8 cellular contexts compared by ENCODE assay signal in the genomic region with DNA sequence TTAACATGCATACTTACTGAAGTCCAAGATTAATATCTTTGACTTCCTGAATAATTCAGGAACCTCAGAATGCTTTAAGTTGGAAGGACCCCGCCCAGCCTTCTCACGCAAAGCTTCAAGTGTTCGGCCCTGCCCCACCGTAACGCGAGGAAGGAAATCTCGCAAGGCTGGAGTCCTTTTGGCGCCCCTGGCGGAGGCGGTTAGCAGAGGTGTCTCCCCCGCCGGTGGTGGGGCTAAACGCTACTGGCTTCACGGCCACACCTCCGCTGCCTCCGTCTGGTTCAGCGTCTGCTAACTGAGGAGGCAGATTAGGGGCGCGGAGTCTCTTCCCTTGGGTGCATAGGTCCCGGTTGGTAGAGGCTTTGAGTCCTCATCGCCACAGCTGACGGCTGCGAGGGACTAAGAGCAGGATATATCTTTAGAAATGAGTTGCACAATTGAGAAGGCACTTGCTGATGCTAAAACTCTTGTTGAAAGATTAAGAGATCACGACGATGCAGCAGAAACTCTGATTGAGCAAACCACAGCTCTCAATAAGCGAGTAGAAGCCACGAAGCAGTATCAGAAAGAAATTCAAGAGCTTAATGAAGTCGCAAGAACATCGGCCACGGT. TPM values are rescaled to one million over a fixed set of nuclear protein-coding genes. Genes with fewer than 3 reads are reported as not detected.
DNase-seq lines count a peak whose midpoint lies in the region; ATAC-seq and TF ChIP-seq lines count a peak whose summit lies in the region.

No MANE protein-coding gene starts in this region.

- no peak for ATAC-seq in right cardiac atrium

- no peaks in the 10 kb centered on the region for H3K36me3 ChIP-seq in H7 (replicated peaks; ENCODE audit: control insufficient read depth, insufficient read depth, low read length)

- H3K4me3 ChIP-seq in H7 (ENCODE audit: insufficient read depth, low read depth, low read length) = no peak overlapping the region
- H3K4me3 ChIP-seq in right cardiac atrium (ENCODE audit: low read length) = no peak overlapping the region
- H3K4me3 ChIP-seq in coronary artery = no peak overlapping the region

- no peak overlapping the region for H3K27ac ChIP-seq in right cardiac atrium (ENCODE audit: low read length)
- H3K27ac ChIP-seq in coronary artery = no peak overlapping the region

- H3K4me1 ChIP-seq in right cardiac atrium (ENCODE audit: control insufficient read depth, insufficient read depth, low read length) = no peaks in the 10 kb centered on the region

- no peaks in the 10 kb centered on the region for H3K9me3 ChIP-seq in right cardiac atrium (ENCODE audit: control insufficient read depth, low read length)

- 77% methylated on average over 30 of the region's 30 CpGs for WGBS in right cardiac atrium

- peak; percentile 78 for DNase-seq in H7
- peak; percentile 36 for DNase-seq in activated CD8-positive, alpha-beta memory T cell treated with anti-CD3 and anti-CD28 coated beads, Interleukin-2, amount 50 U/mL, for 1 hour (ENCODE audit: extremely low read depth)
- DNase-seq in right cardiac atrium = peak; percentile 29 to 84 (median 75)
- DNase-seq in stimulated activated CD4-positive, alpha-beta T cell treated with anti-CD3 and anti-CD28 coated beads, Interleukin-4, amount 100 ng/mL, for 4 hours = peak; percentile 47 to 58
- DNase-seq in NCI-H82 (lab: John Stamatoyannopoulos, UW) = no peak
- no peak for DNase-seq in coronary artery (ENCODE audit: low spot score)
- DNase-seq in medulla oblongata (ENCODE audit: extremely low spot score) = no peak
- DNase-seq in NCI-H2107 (lab: John Stamatoyannopoulos, UW) = no peak

- intact Hi-C loops in right cardiac atrium (cut with DNase I) = no loop called here

- TF ChIP-seq CTCF in coronary artery (IDR thresholded peaks at IDR 0.05) = no peak

- no peaks in the 10 kb centered on the region for H3K27me3 ChIP-seq in H7 (ENCODE audit: control insufficient read depth, insufficient read depth, low read length)
- H3K27me3 ChIP-seq in right cardiac atrium (ENCODE audit: control insufficient read depth, insufficient read depth) = no peaks in the 10 kb centered on the region

RNA-seq across cellular contexts. Expression of a gene that starts 21.9 kb away (rescaled TPM):
- total RNA-seq in H7 (2014; rRNA removed; shearing (Covaris generic)) = 30.2 and 31.9 TPM in 2 replicates
- total RNA-seq in right cardiac atrium = 10 to 100 TPM in 1 of 4 donors, 1 to 10 TPM in 3; 8.4 to 10.3 (median 9.1) TPM
- polyA plus RNA-seq in right cardiac atrium = 5.5 TPM

RNA-seq across cellular contexts. Expression of a gene that starts 42.5 kb away (rescaled TPM):
- total RNA-seq in H7 (2014; rRNA removed; shearing (Covaris generic)) = 0.15 and 0.35 TPM in 2 replicates
- under 1 TPM; 0.24 to 0.86 (median 0.44) TPM for total RNA-seq in right cardiac atrium
- 0.09 TPM for polyA plus RNA-seq in right cardiac atrium

RNA-seq across cellular contexts. Expression of a gene that starts 52.2 kb away (rescaled TPM):
- 1.1 and 3.3 TPM in 2 replicates for total RNA-seq in H7 (2014; rRNA removed; shearing (Covaris generic))
- not detected for total RNA-seq in right cardiac atrium
- not detected for polyA plus RNA-seq in right cardiac atrium

Comparison
In these comparisons a context has a peak if more than half of its experiments do, and no peak if none do; other contexts are left out.
1. DNase-seq: peak in H7 (single experiment), activated CD8-positive, alpha-beta memory T cell treated with anti-CD3 and anti-CD28 coated beads, Interleukin-2, amount 50 U/mL, for 1 hour (single experiment), right cardiac atrium (3 of 3) and stimulated activated CD4-positive, alpha-beta T cell treated with anti-CD3 and anti-CD28 coated beads, Interleukin-4, amount 100 ng/mL, for 4 hours (2 of 2); none in NCI-H82 (single experiment), coronary artery (single experiment), medulla oblongata (single experiment) and NCI-H2107 (single experiment).